ENCODE assay signal across 28 cellular contexts in the genomic region with DNA sequence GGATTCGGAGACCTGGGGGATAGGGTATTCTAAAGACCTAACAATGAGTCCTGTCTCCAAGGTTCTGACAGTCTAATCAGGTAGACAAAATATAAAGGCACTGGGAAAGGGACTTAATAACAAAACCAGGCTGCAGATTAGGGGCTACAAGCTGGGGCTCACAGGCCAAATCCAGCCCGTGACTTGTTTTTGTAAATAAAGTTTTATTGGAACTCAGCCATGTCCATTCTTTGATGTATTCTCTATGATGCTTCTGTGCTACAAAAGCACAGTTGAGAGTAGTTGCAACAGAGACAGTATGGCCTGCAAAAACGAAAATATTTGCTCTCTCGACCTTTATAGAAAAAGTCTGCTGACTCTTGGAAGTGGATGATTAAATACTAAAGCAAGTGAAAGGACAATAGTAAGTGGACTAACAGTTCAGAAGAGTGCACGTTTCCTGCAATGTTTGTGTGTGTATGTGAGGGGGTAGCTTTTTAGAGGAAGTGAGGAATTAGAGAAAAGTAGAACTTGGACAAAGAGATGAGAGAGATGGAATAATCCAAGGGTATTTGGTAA.
"Had no signal": no experiment of that assay in that cellular context is flagged by ENCODE, and none has a peak within 500 bp of the region (broad histone marks: within the 10 kb centered on the region; RNA-seq: fewer than 3 reads in every experiment).

No MANE protein-coding gene starts in this region.

- ATAC-seq: activated T-cell treated with anti-CD3 and anti-CD28 coated beads, Interleukin-2, amount 50 U/mL, for 72 hours; left cardiac atrium; mucosa of descending colon; sciatic nerve; stimulated activated naive B cell treated with anti-CD40 and anti-IgM and Interleukin-4, amounts not matched to agents 10 μg/mL and 1 μg/mL and 100 μg/mL, for 72 hours; T-helper 17 cell had no signal

- H3K27ac ChIP-seq: breast epithelium, coronary artery, parathyroid adenoma, transverse colon had no signal

- H2AFZ ChIP-seq: parathyroid adenoma had no signal

- FAIRE-seq: frontal cortex, islet of Langerhans, urothelium cell line had no signal

- H3K4me2 ChIP-seq: smooth muscle cell had no signal

- H3K4me1 ChIP-seq: breast epithelium had no signal

- H3K79me2 ChIP-seq: parathyroid adenoma had no signal

- H3K36me3 ChIP-seq: breast epithelium, transverse colon had no signal

- H3K4me3 ChIP-seq: breast epithelium, coronary artery, mucosa of descending colon, smooth muscle cell, transverse colon had no signal

- H3K9me3 ChIP-seq: breast epithelium, mucosa of descending colon, transverse colon had no signal

- H3K27me3 ChIP-seq: breast epithelium, transverse colon had no signal

- DNase-seq: activated CD4-positive, alpha-beta memory T cell treated with anti-CD3 and anti-CD28 coated beads, Interleukin-2, amount 10 ng/mL, durations not matched to agents 7 days and 5 days; activated CD4-positive, alpha-beta T cell treated with anti-CD3 and anti-CD28 coated beads for 4 hours; activated CD4-positive, CD25-positive, alpha-beta regulatory T cell; activated effector memory CD4-positive, alpha-beta T cell treated with Interleukin-2 at 50 U/mL for 16 hours; activated naive CD4-positive, alpha-beta T cell treated with anti-CD3 and anti-CD28 coated beads for 36 hours; activated naive CD8-positive, alpha-beta T cell treated with anti-CD3 and anti-CD28 coated beads, Interleukin-2, amount 10 ng/mL, durations not matched to agents 7 days and 5 days; activated T-cell treated with anti-CD3 and anti-CD28 coated beads, Interleukin-2, amount 50 U/mL, for 72 hours; amniotic stem cell; glutamatergic neuron; hypothalamus; left cardiac atrium; mesendoderm; mucosa of descending colon; nucleus accumbens; stimulated activated CD4-positive, alpha-beta T cell treated with anti-CD3 and anti-CD28 coated beads, Interleukin-15, amount 100 ng/mL, for 24 hours; stimulated activated CD4-positive, alpha-beta T cell treated with anti-CD3 and anti-CD28 coated beads, Interleukin-2, amount 100 ng/mL, for 48 hours; stimulated activated CD8-positive, alpha-beta memory T cell treated with anti-CD3 and anti-CD28 coated beads, Interleukin-4, amount 100 ng/mL, for 48 hours; stimulated activated naive B cell treated with anti-CD40 and anti-IgM and Interleukin-4, amounts not matched to agents 10 μg/mL and 1 μg/mL and 100 μg/mL, for 72 hours; T-helper 17 cell; transverse colon had no signal

- H3K9ac ChIP-seq: parathyroid adenoma had no signal
